8 cellular contexts compared by ENCODE assay signal in genomic region chr1:1574721-1575537, GRCh38. TPM values are rescaled to one million over a fixed set of nuclear protein-coding genes. Genes with fewer than 3 reads are reported as not detected.
A peak's percentile ranks its signal among the peaks of the same experiment; 100 is the strongest.
DNase-seq lines count a peak whose midpoint lies in the region; ATAC-seq and TF ChIP-seq lines count a peak whose summit lies in the region.

TSS of gene SSU72 (minus strand) at chr1:1574863. CDS start at chr1:1574557, 306 bp downstream.

- intact Hi-C loops in colonic mucosa (cut with DNase I): no loop called here

- peak; percentile 74 to 84 for DNase-seq in AML-193 (lab: John Stamatoyannopoulos, UW)
- DNase-seq in NCI-H524 (lab: John Stamatoyannopoulos, UW): peak; percentile 64 to 84
- peak; percentile 95 for DNase-seq in activated CD4-positive, alpha-beta T cell treated with anti-CD3 and anti-CD28 coated beads for 48 hours
- DNase-seq in colonic mucosa: peak; percentile 92
- DNase-seq in left lobe of liver (ENCODE audit: low spot score): peak; percentile 92
- peak; percentile 93 to 95 for DNase-seq in stimulated activated CD4-positive, alpha-beta T cell treated with anti-CD3 and anti-CD28 coated beads, Interleukin-2, amount 100 ng/mL, for 24 hours

- peak within 1 kb of the TSS; percentile 98 for H3K9ac ChIP-seq in colonic mucosa (ENCODE audit: low read depth in 2 of 2, low read length in 2 of 2)

- H3K27ac ChIP-seq in colonic mucosa: peak within 1 kb of the TSS; percentile 95

- peak; percentile 95 for TF ChIP-seq POLR2A in GM19099 (IDR thresholded peaks at IDR 0.05; ENCODE audit: extremely low read depth, insufficient read length, low read depth)

- TF ChIP-seq CTCF in colonic mucosa (IDR thresholded peaks at IDR 0.05): no peak

- peak within 1 kb of the TSS; percentile 80 for H3K4me3 ChIP-seq in colonic mucosa

- no peaks in the 10 kb centered on the region for H3K27me3 ChIP-seq in colonic mucosa

- H3K9me3 ChIP-seq in colonic mucosa: no peaks in the 10 kb centered on the region

- peak; percentile 61 for ATAC-seq in HG03378 (IDR thresholded peaks at IDR 0.05; ENCODE audit: unreplicated experiment)
- ATAC-seq in left lobe of liver: peak; percentile 85

- no peaks in the 10 kb centered on the region for H3K36me3 ChIP-seq in colonic mucosa

- H3K4me1 ChIP-seq in colonic mucosa: peaks cover 8% of the 10 kb centered on the region

RNA-seq across cellular contexts. Expression of gene SSU72, which starts in this region (rescaled TPM):
- total RNA-seq in colonic mucosa (100 to 1,000 TPM; 120 to 175 TPM), left lobe of liver (65.4 TPM)

Comparison
In these comparisons a context has a peak if more than half of its experiments do, and no peak if none do; other contexts are left out.
1. Peak in every context shown above with its lines: DNase-seq, ATAC-seq, H3K4me3 ChIP-seq and H3K27ac ChIP-seq.